ENCODE assay signal across 14 cellular contexts in genomic region chr1:179168526-179168925, GRCh38.
A peak's percentile ranks its signal among the peaks of the same experiment; 100 is the strongest.
DNase-seq lines count a peak whose midpoint lies in the region; TF ChIP-seq lines count a peak whose summit lies in the region.
"Had no signal": no experiment of that assay in that cellular context is flagged by ENCODE, and none has a peak within 500 bp of the region (broad histone marks: within the 10 kb centered on the region; RNA-seq: fewer than 3 reads in every experiment).

No MANE protein-coding gene starts in this region.

- no peaks in the 10 kb centered on the region for H3K9me3 Mint-ChIP-seq in MCF 10A (ENCODE audit: unreplicated experiment)
- H3K9me3 Mint-ChIP-seq in dendritic cell treated with granulocyte-macrophage colony-stimulating factor and Interleukin-4, amounts not matched to agents 40 ng/mL and 50 ng/mL, for 4 days, result no peaks in the 10 kb centered on the region
- H3K9me3 Mint-ChIP-seq: CD14-positive monocyte; CD8-positive, alpha-beta memory T cell; GM23338 had no signal

- POLR2A ChIA-PET in MCF 10A (lab: Yijun Ruan, JAX), result no interaction called here

- H3K4me3 ChIP-seq in mammary epithelial cell (replicated peaks in 1 of 3; ENCODE audit: insufficient read depth in 1 of 3, low read depth in 2 of 3, low read length in 3 of 3), result no peak overlapping the region
- H3K4me3 ChIP-seq in skeletal muscle satellite cell (ENCODE audit: low read length), result no peak overlapping the region
- no peak overlapping the region for H3K4me3 ChIP-seq in stomach
- H3K4me3 ChIP-seq: GM23338 had no signal

- DNase-seq in MCF 10A (ENCODE audit: unreplicated experiment), result no peak
- DNase-seq in mammary epithelial cell, result no peak
- no peak for DNase-seq in stomach
- DNase-seq in activated CD4-positive, alpha-beta T cell treated with anti-CD3 and anti-CD28 coated beads for 4 hours, result no peak
- DNase-seq in NCI-H524 (lab: John Stamatoyannopoulos, UW), result no peak
- DNase-seq: CD8-positive, alpha-beta memory T cell; DMS53; GF-D8; H7 had no signal

- peak overlapping the region; percentile 62 for H3K27ac Mint-ChIP-seq in MCF 10A (ENCODE audit: low read depth, unreplicated experiment)
- peak overlapping the region; percentile 84 for H3K27ac Mint-ChIP-seq in dendritic cell treated with granulocyte-macrophage colony-stimulating factor and Interleukin-4, amounts not matched to agents 40 ng/mL and 50 ng/mL, for 4 days
- H3K27ac Mint-ChIP-seq: CD14-positive monocyte, GM23338 had no signal

- no peaks in the 10 kb centered on the region for H3K9me3 ChIP-seq in mammary epithelial cell (replicated peaks; ENCODE audit: insufficient read depth, low read length)
- no peaks in the 10 kb centered on the region for H3K9me3 ChIP-seq in skeletal muscle satellite cell (replicated peaks; ENCODE audit: low read length)
- no peaks in the 10 kb centered on the region for H3K9me3 ChIP-seq in stomach

- no peaks in the 10 kb centered on the region for H3K27me3 ChIP-seq in mammary epithelial cell (ENCODE audit: insufficient read depth, low read length)
- H3K27me3 ChIP-seq in skeletal muscle satellite cell (ENCODE audit: control insufficient read depth, insufficient read depth, low read length), result no peaks in the 10 kb centered on the region
- no peaks in the 10 kb centered on the region for H3K27me3 ChIP-seq in stomach

- CTCF ChIA-PET in MCF 10A (lab: Yijun Ruan, JAX) (interaction anchor here (1.0 to 2.1 kb wide), 2 partner anchors 12 to 17 kb away, joined by 4 to 11 read pairs; no protein-coding TSS in a partner anchor), mammary epithelial cell (lab: Charles Lee; ENCODE audit: low non-redundant PET) (no interaction called here)

- peaks cover 6% of the 10 kb centered on the region for H3K36me3 Mint-ChIP-seq in MCF 10A (ENCODE audit: insufficient read depth, unreplicated experiment)
- peaks cover 30% of the 10 kb centered on the region for H3K36me3 Mint-ChIP-seq in dendritic cell treated with granulocyte-macrophage colony-stimulating factor and Interleukin-4, amounts not matched to agents 40 ng/mL and 50 ng/mL, for 4 days (ENCODE audit: low read depth)

- in situ Hi-C loops in mammary epithelial cell (cut with MboI; ENCODE audit: low sequenced_read_pairs in 2 of 2), result no loop called here

- H3K4me3 Mint-ChIP-seq in MCF 10A (ENCODE audit: unreplicated experiment), result no peak overlapping the region
- H3K4me3 Mint-ChIP-seq in dendritic cell treated with granulocyte-macrophage colony-stimulating factor and Interleukin-4, amounts not matched to agents 40 ng/mL and 50 ng/mL, for 4 days, result no peak overlapping the region
- H3K4me3 Mint-ChIP-seq: CD14-positive monocyte, GM23338 had no signal

- TF ChIP-seq CTCF in MCF 10A (IDR thresholded peaks at IDR 0.05; ENCODE audit: unreplicated experiment), result no peak
- no peak for TF ChIP-seq CTCF in mammary epithelial cell (conservative IDR thresholded peaks at IDR 0.05 in 1 of 2, IDR thresholded peaks at IDR 0.05 in 1 of 2; ENCODE audit: extremely low read depth in 1 of 2, insufficient read depth in 1 of 2, low read depth in 1 of 2, low read length in 2 of 2)
- TF ChIP-seq CTCF in stomach (IDR thresholded peaks at IDR 0.05), result no peak

- no peaks in the 10 kb centered on the region for H3K27me3 Mint-ChIP-seq in MCF 10A (ENCODE audit: insufficient read depth, unreplicated experiment)
- H3K27me3 Mint-ChIP-seq in dendritic cell treated with granulocyte-macrophage colony-stimulating factor and Interleukin-4, amounts not matched to agents 40 ng/mL and 50 ng/mL, for 4 days, result no peaks in the 10 kb centered on the region
- H3K27me3 Mint-ChIP-seq: CD8-positive, alpha-beta memory T cell had no signal

- dilution Hi-C loops in mammary epithelial cell (cut with HindIII; ENCODE audit: low sequenced_read_pairs), result no loop called here

- TF ChIP-seq POLR2A in stomach (IDR thresholded peaks at IDR 0.05), result no peak

- H3K27ac ChIP-seq in mammary epithelial cell (ENCODE audit: insufficient read depth, low read depth, low read length), result no peak overlapping the region
- no peak overlapping the region for H3K27ac ChIP-seq in stomach
- H3K27ac ChIP-seq: 22Rv1 had no signal

- intact Hi-C loops in MCF 10A (cut with micrococcal nuclease) (no loop called here), mammary epithelial cell (cut with micrococcal nuclease) (no loop called here), stomach (cut with DNase I; ENCODE audit: low total_unique reads) (no loop called here)
- intact Hi-C loops in dendritic cell treated with granulocyte-macrophage colony-stimulating factor and Interleukin-4, amounts not matched to agents 40 ng/mL and 50 ng/mL, for 4 days (cut with micrococcal nuclease), result no loop called here

- 96% methylated on average over 3 of the region's 3 CpGs for WGBS in mammary epithelial cell (ENCODE audit: low coverage, missing lambda C conversion rate)
- WGBS in stomach, 5 donors, result 79 to 92% (median 84%) methylated on average over 3 of the region's 3 CpGs

- H3K9ac ChIP-seq in mammary epithelial cell (ENCODE audit: insufficient read depth, low read length) (no peak overlapping the region), skeletal muscle satellite cell (ENCODE audit: low read depth, low read length) (peak overlapping the region; percentile 3)

- H3K4me2 ChIP-seq in mammary epithelial cell (ENCODE audit: insufficient read depth, low read depth, low read length), result no peak overlapping the region
- H3K4me2 ChIP-seq in skeletal muscle satellite cell (ENCODE audit: low read length), result no peak overlapping the region
- H3K4me2 ChIP-seq: GM23338 had no signal

- peaks cover 20% of the 10 kb centered on the region for H3K4me1 Mint-ChIP-seq in MCF 10A (ENCODE audit: insufficient read depth, unreplicated experiment)
- peaks cover 41% of the 10 kb centered on the region for H3K4me1 Mint-ChIP-seq in dendritic cell treated with granulocyte-macrophage colony-stimulating factor and Interleukin-4, amounts not matched to agents 40 ng/mL and 50 ng/mL, for 4 days (ENCODE audit: low read depth)

- H2AFZ ChIP-seq in mammary epithelial cell (ENCODE audit: low read depth, low read length), result no peak overlapping the region
- H2AFZ ChIP-seq: GM23338 had no signal

- H3K36me3 ChIP-seq in mammary epithelial cell (ENCODE audit: insufficient read depth, low read length) (no peaks in the 10 kb centered on the region), skeletal muscle satellite cell (ENCODE audit: insufficient read depth, low read length) (no peaks in the 10 kb centered on the region), stomach (no peaks in the 10 kb centered on the region)

- H4K20me1 ChIP-seq in mammary epithelial cell (ENCODE audit: insufficient read depth, low read length), result no peaks in the 10 kb centered on the region

- no TSS peak for BruUV-seq in MCF 10A (replicated peaks; lab: Mats Ljungman, UMichigan)
- BruUV-seq in mammary epithelial cell (replicated peaks; lab: Mats Ljungman, UMichigan), result no TSS peak

- peaks cover 38% of the 10 kb centered on the region for H3K79me2 ChIP-seq in mammary epithelial cell (ENCODE audit: insufficient read depth, low read length)

- H3K4me1 ChIP-seq in mammary epithelial cell (ENCODE audit: insufficient read depth, low read length) (peaks cover 28% of the 10 kb centered on the region), skeletal muscle satellite cell (ENCODE audit: control insufficient read depth, insufficient read depth, low read length) (peaks cover 48% of the 10 kb centered on the region), stomach (peaks cover 0 to 14% (median 4%) of the 10 kb centered on the region in 4 donors)

- TF ChIP-seq EP300 in stomach (IDR thresholded peaks at IDR 0.05), result no peak
